22 cellular contexts compared by ENCODE assay signal in genomic region chr10:14701466-14701865, GRCh38.
DNase-seq lines count a peak whose midpoint lies in the region; ATAC-seq and TF ChIP-seq lines count a peak whose summit lies in the region.
"Had no signal": no experiment of that assay in that cellular context is flagged by ENCODE, and none has a peak within 500 bp of the region (broad histone marks: within the 10 kb centered on the region; RNA-seq: fewer than 3 reads in every experiment).

No MANE protein-coding gene starts in this region.

- H3K79me2 ChIP-seq in GM23338 (replicated peaks; ENCODE audit: insufficient read depth), result no peaks in the 10 kb centered on the region
- H3K79me2 ChIP-seq in mesendoderm (ENCODE audit: control insufficient read depth, insufficient read depth, low read length), result no peaks in the 10 kb centered on the region

- H3K4me2 ChIP-seq in GM23338, result no peak overlapping the region
- H3K4me2 ChIP-seq in mesendoderm (ENCODE audit: low read length), result no peak overlapping the region
- H3K4me2 ChIP-seq: A549; BLaER1 treated with 17β-estradiol and CSF1 and Interleukin-3, amounts not matched to agents 10 nM and 100 nM had no signal

- no peak overlapping the region for H3K4me3 Mint-ChIP-seq in GM23338
- H3K4me3 Mint-ChIP-seq: B cell; CD4-positive, alpha-beta T cell; CD8-positive, alpha-beta T cell had no signal

- H3K36me3 ChIP-seq in GM23338 (ENCODE audit: insufficient read depth) (no peaks in the 10 kb centered on the region), mesendoderm (ENCODE audit: control insufficient read depth, insufficient read depth, low read length) (no peaks in the 10 kb centered on the region), vagina (no peaks in the 10 kb centered on the region)
- H3K36me3 ChIP-seq: BLaER1 treated with 17β-estradiol and CSF1 and Interleukin-3, amounts not matched to agents 10 nM and 100 nM had no signal

- no peak overlapping the region for H3K9ac ChIP-seq in mesendoderm (ENCODE audit: low read length)
- H3K9ac ChIP-seq: BLaER1 treated with 17β-estradiol and CSF1 and Interleukin-3, amounts not matched to agents 10 nM and 100 nM had no signal

- H3F3A ChIP-seq in GM23338 (replicated peaks; ENCODE audit: low read depth), result no peaks in the 10 kb centered on the region

- no CpG with 5 or more reads among the region's 7 CpGs for WGBS in mesendoderm (ENCODE audit: extremely low coverage, insufficient coverage, low lambda C conversion rate)

- H2BK5ac ChIP-seq in mesendoderm (ENCODE audit: low read length), result no peak overlapping the region

- H3K4me1 ChIP-seq in GM23338 (ENCODE audit: insufficient read depth) (peaks cover 20% of the 10 kb centered on the region), mesendoderm (ENCODE audit: control insufficient read depth, low read depth, low read length) (peaks cover 3% of the 10 kb centered on the region), vagina (no peaks in the 10 kb centered on the region)
- H3K4me1 ChIP-seq: A549 had no signal

- ATAC-seq in GM23338, result no peak
- ATAC-seq: A549; CD8-positive, alpha-beta T cell; GM12878 had no signal

- H3K9me3 Mint-ChIP-seq in GM23338, result peaks cover 3% of the 10 kb centered on the region; the same call in 1 of the 3 replicates
- H3K9me3 Mint-ChIP-seq: CD4-positive, alpha-beta T cell; CD8-positive, alpha-beta T cell had no signal

- no peak overlapping the region for H3K23ac ChIP-seq in mesendoderm (ENCODE audit: low read length)

- no peak for TF ChIP-seq POLR2A in vagina (IDR thresholded peaks at IDR 0.05)

- in situ Hi-C loops in SK-MEL-5 (cut with HindIII; ENCODE audit: low pct_unique_long_range_greater_than_20kb, low sequenced_read_pairs), result no loop called here

- no peak overlapping the region for H4K8ac ChIP-seq in mesendoderm (ENCODE audit: low read depth, low read length)

- peaks cover 29% of the 10 kb centered on the region for H3K4me1 Mint-ChIP-seq in GM23338

- DNase-seq in EH (ENCODE audit: low read depth) (peak; percentile 45), GM23338 (ENCODE audit: low spot score) (no peak), SK-MEL-5 (ENCODE audit: low read depth, low spot score) (peak; percentile 21), mesendoderm (peak; percentile 21), HCEC 1CT (no peak), vagina (ENCODE audit: extremely low spot score in 2 of 2) (no peak), RPMI8226 (no peak), putamen (ENCODE audit: low spot score) (no peak)
- DNase-seq: AML-193; Caco-2; Calu3; CD4-positive, alpha-beta T cell; CD8-positive, alpha-beta T cell; DMS79 treated with DMSO at 0.1 percent for 48 hours; EL; GDM1 had no signal

- H3K56ac ChIP-seq in mesendoderm (ENCODE audit: low read length), result no peak overlapping the region

- no peak overlapping the region for H3K27ac Mint-ChIP-seq in GM23338
- H3K27ac Mint-ChIP-seq: B cell; CD4-positive, alpha-beta T cell; CD8-positive, alpha-beta T cell had no signal

- H3K27me3 ChIP-seq in GM23338 (ENCODE audit: insufficient read depth) (no peaks in the 10 kb centered on the region), mesendoderm (ENCODE audit: insufficient read depth, low read length, poor library complexity) (no peaks in the 10 kb centered on the region), vagina (no peaks in the 10 kb centered on the region)
- H3K27me3 ChIP-seq: BLaER1 treated with 17β-estradiol and CSF1 and Interleukin-3, amounts not matched to agents 10 nM and 100 nM had no signal

- H4K5ac ChIP-seq in mesendoderm (ENCODE audit: low read length), result no peak overlapping the region

- 0 out of 2 replicates have a peak, but pooled peaks cover 3% of the 10 kb centered on the region for H3K9me2 ChIP-seq in GM23338 (ENCODE audit: insufficient read depth)

- no peaks in the 10 kb centered on the region for H3K79me1 ChIP-seq in mesendoderm (ENCODE audit: low read length)

- no peak for TF ChIP-seq CTCF in GM23338 (conservative IDR thresholded peaks at IDR 0.05; ENCODE audit: low read depth in 2 of 2)
- TF ChIP-seq CTCF in vagina (IDR thresholded peaks at IDR 0.05), result no peak

- 0 out of 2 replicates have a peak overlapping the region, but pooled peaks have one; percentile 59 for H2AFZ ChIP-seq in GM23338

- no peak overlapping the region for H2AK5ac ChIP-seq in mesendoderm (ENCODE audit: low read length)

- no peaks in the 10 kb centered on the region for H3K9me3 ChIP-seq in vagina
- H3K9me3 ChIP-seq: A549, Caco-2 had no signal

- H3K18ac ChIP-seq in mesendoderm (ENCODE audit: low read length), result no peak overlapping the region

- H3K4me3 ChIP-seq in GM23338, result no peak overlapping the region
- H3K4me3 ChIP-seq in mesendoderm (ENCODE audit: low read length), result no peak overlapping the region
- H3K4me3 ChIP-seq in vagina, result no peak overlapping the region
- H3K4me3 ChIP-seq: A549; BLaER1 treated with 17β-estradiol and CSF1 and Interleukin-3, amounts not matched to agents 10 nM and 100 nM; GM12878 had no signal

- H2BK120ac ChIP-seq in mesendoderm (ENCODE audit: low read depth, low read length), result no peak overlapping the region

- peaks cover 6% of the 10 kb centered on the region; the same call in 1 of the 3 replicates for H3K36me3 Mint-ChIP-seq in GM23338 (ENCODE audit: low read depth)
- H3K36me3 Mint-ChIP-seq: CD8-positive, alpha-beta T cell had no signal

- H3K27ac ChIP-seq in GM23338 (ENCODE audit: low read depth) (no peak overlapping the region), mesendoderm (ENCODE audit: low read depth, low read length) (no peak overlapping the region), vagina (no peak overlapping the region)
- H3K27ac ChIP-seq: 22Rv1; A549; BLaER1 treated with 17β-estradiol and CSF1 and Interleukin-3, amounts not matched to agents 10 nM and 100 nM; C4-2B had no signal

- no peaks in the 10 kb centered on the region for H4K20me1 ChIP-seq in GM23338 (replicated peaks; ENCODE audit: insufficient read depth)
- H4K20me1 ChIP-seq: BLaER1 treated with 17β-estradiol and CSF1 and Interleukin-3, amounts not matched to agents 10 nM and 100 nM had no signal

- peaks cover 6% of the 10 kb centered on the region for H3K27me3 Mint-ChIP-seq in GM23338 (ENCODE audit: insufficient read depth, low read depth, poor library complexity)
- H3K27me3 Mint-ChIP-seq: B cell; CD4-positive, alpha-beta T cell had no signal

- no peak overlapping the region for H3K4ac ChIP-seq in mesendoderm (ENCODE audit: low read depth, low read length)

- no peak overlapping the region for H2BK15ac ChIP-seq in mesendoderm (replicated peaks; ENCODE audit: low read depth)

- intact Hi-C loops in vagina (cut with DNase I), result no loop called here

TF ChIP-seq in GM23338, 12 proteins besides CTCF, POLR2A, EP300 and RAD21 (continues in another document):
- TF ChIP-seq EZH2phosphoT487 (IDR thresholded peaks at IDR 0.05; ENCODE audit: unreplicated experiment) (no peak), CREB1 (CRISPR knock-in tag; IDR thresholded peaks at IDR 0.05; ENCODE audit: low read depth) (no peak), REST (IDR thresholded peaks at IDR 0.05; ENCODE audit: unreplicated experiment) (no peak), EZH2 (IDR thresholded peaks at IDR 0.05; ENCODE audit: low read depth, unreplicated experiment) (no peak)

Comparison
In these comparisons a context has a peak if more than half of its experiments do, and no peak if none do; other contexts are left out.
1. DNase-seq: peak in EH (single experiment), SK-MEL-5 (single experiment) and mesendoderm (single experiment); none in GM23338 (single experiment), HCEC 1CT (single experiment), vagina (0 of 2), RPMI8226 (single experiment) and putamen (single experiment).